ENCODE assay signal across 10 cellular contexts in genomic region chr6:31968791-31969711, GRCh38. TPM values are rescaled to one million over a fixed set of nuclear protein-coding genes. Genes with fewer than 3 reads are reported as not detected.
A peak's percentile ranks its signal among the peaks of the same experiment; 100 is the strongest.
DNase-seq lines count a peak whose midpoint lies in the region; ATAC-seq and TF ChIP-seq lines count a peak whose summit lies in the region.
"Had no signal": no experiment of that assay in that cellular context is flagged by ENCODE, and none has a peak within 500 bp of the region (broad histone marks: within the 10 kb centered on the region; RNA-seq: fewer than 3 reads in every experiment).

No MANE protein-coding gene starts in this region.

- CTCF ChIA-PET in CD4-positive, alpha-beta T cell (lab: Charles Lee) = no interaction called here

- no peaks in the 10 kb centered on the region for H3K9me3 Mint-ChIP-seq in CD4-positive, alpha-beta T cell
- no peaks in the 10 kb centered on the region for H3K9me3 Mint-ChIP-seq in activated T-helper 2 cell treated with anti-CD3 and anti-CD28 coated beads, Interferon-gamma antibody, Interleukin-2, Interleukin-4, amounts not matched to agents 10 μg/mL and 5 μg/mL and 100 μg/mL, durations not matched to agents 14 hours and 24 hours and 36 hours

- POLR2A ChIA-PET in CD4-positive, alpha-beta T cell (lab: Charles Lee) = interaction anchor here (6.7 kb wide), 1 partner anchor 11 kb away, joined by 102 read pairs; the partner anchor contains the start of genes NELFE and SKIC2

- H2BK15ac ChIP-seq in neuronal stem cell (ENCODE audit: low read length) = no peak overlapping the region

- no peaks in the 10 kb centered on the region for H3K27me3 ChIP-seq in CD4-positive, alpha-beta T cell (ENCODE audit: control insufficient read depth, insufficient read depth, low read length)
- H3K27me3 ChIP-seq in brain microvascular endothelial cell (replicated peaks) = no peaks in the 10 kb centered on the region
- no peaks in the 10 kb centered on the region for H3K27me3 ChIP-seq in neuronal stem cell (ENCODE audit: control insufficient read depth in 3 of 3, insufficient read depth in 3 of 3, low read depth in 1 of 3, low read length in 3 of 3)

- no peaks in the 10 kb centered on the region for H3K9me3 ChIP-seq in CD4-positive, alpha-beta T cell (ENCODE audit: control insufficient read depth, low read length)
- H3K9me3 ChIP-seq in neuronal stem cell (replicated peaks in 1 of 2; ENCODE audit: control insufficient read depth in 2 of 2, insufficient read depth in 1 of 2, low read depth in 1 of 2, low read length in 2 of 2) = no peaks in the 10 kb centered on the region

- H3K14ac ChIP-seq in neuronal stem cell (ENCODE audit: low read length) = no peak overlapping the region

- peaks cover 11 to 13% of the 10 kb centered on the region in 2 donors for H3K4me1 ChIP-seq in neuronal stem cell (ENCODE audit: control insufficient read depth in 2 of 2, insufficient read depth in 1 of 2, low read depth in 1 of 2, low read length in 2 of 2)

- H3K4me3 ChIP-seq in brain microvascular endothelial cell (ENCODE audit: low read depth, low read length) = no peak overlapping the region
- no peak overlapping the region for H3K4me3 ChIP-seq in neuronal stem cell (ENCODE audit: low read length in 2 of 2)

- H3K79me1 ChIP-seq in neuronal stem cell (ENCODE audit: low read depth, low read length) = peaks cover 7% of the 10 kb centered on the region

- intact Hi-C loops in CD4-positive, alpha-beta T cell (cut with DNase I, micrococcal nuclease) = no loop called here
- intact Hi-C loops in activated T-helper 2 cell treated with anti-CD3 and anti-CD28 coated beads, Interferon-gamma antibody, Interleukin-2, Interleukin-4, amounts not matched to agents 10 μg/mL and 5 μg/mL and 100 μg/mL, durations not matched to agents 14 hours and 24 hours and 36 hours (cut with micrococcal nuclease) = no loop called here

- no peak for ATAC-seq in CD4-positive, alpha-beta T cell (ENCODE audit: poor library complexity)
- no peak for ATAC-seq in HG03196 (IDR thresholded peaks at IDR 0.05; ENCODE audit: unreplicated experiment)

- peaks cover 87% of the 10 kb centered on the region for H3K36me3 Mint-ChIP-seq in CD4-positive, alpha-beta T cell (ENCODE audit: low read depth)
- H3K36me3 Mint-ChIP-seq in activated T-helper 2 cell treated with anti-CD3 and anti-CD28 coated beads, Interferon-gamma antibody, Interleukin-2, Interleukin-4, amounts not matched to agents 10 μg/mL and 5 μg/mL and 100 μg/mL, durations not matched to agents 14 hours and 24 hours and 36 hours (ENCODE audit: low read depth) = peaks cover 50% of the 10 kb centered on the region

- H3K4me3 Mint-ChIP-seq in CD4-positive, alpha-beta T cell = peak overlapping the region; percentile 49
- no peak overlapping the region for H3K4me3 Mint-ChIP-seq in activated T-helper 2 cell treated with anti-CD3 and anti-CD28 coated beads, Interferon-gamma antibody, Interleukin-2, Interleukin-4, amounts not matched to agents 10 μg/mL and 5 μg/mL and 100 μg/mL, durations not matched to agents 14 hours and 24 hours and 36 hours (ENCODE audit: low read depth)

- H4K8ac ChIP-seq in neuronal stem cell (ENCODE audit: low read depth, low read length) = no peak overlapping the region

- H3K4me2 ChIP-seq in neuronal stem cell (ENCODE audit: insufficient read depth, low read length, poor library complexity, severe bottlenecking) = no peak overlapping the region

- H2AFZ ChIP-seq in neuronal stem cell (ENCODE audit: low read length) = no peak overlapping the region
- H2AFZ ChIP-seq: parathyroid adenoma had no signal

- no peak overlapping the region for H2BK5ac ChIP-seq in neuronal stem cell (ENCODE audit: low read length)

- DNase-seq in CD4-positive, alpha-beta T cell = no peak
- DNase-seq in brain microvascular endothelial cell (no peak), neuronal stem cell (ENCODE audit: low spot score) (no peak), OCI-M1 (lab: John Stamatoyannopoulos, UW) (no peak)
- DNase-seq in activated T-helper 2 cell treated with anti-CD3 and anti-CD28 coated beads, Interferon-gamma antibody, Interleukin-2, Interleukin-4, amounts not matched to agents 10 μg/mL and 5 μg/mL and 100 μg/mL, durations not matched to agents 14 hours and 24 hours and 36 hours (ENCODE audit: low spot score) = no peak
- DNase-seq: NCI-H1092 treated with DMSO at 0.1 percent for 48 hours, NCI-H2171 had no signal

- peak overlapping the region; percentile 100 for H3K27ac Mint-ChIP-seq in CD4-positive, alpha-beta T cell
- H3K27ac Mint-ChIP-seq in activated T-helper 2 cell treated with anti-CD3 and anti-CD28 coated beads, Interferon-gamma antibody, Interleukin-2, Interleukin-4, amounts not matched to agents 10 μg/mL and 5 μg/mL and 100 μg/mL, durations not matched to agents 14 hours and 24 hours and 36 hours = no peak overlapping the region

- H2BK120ac ChIP-seq in neuronal stem cell (ENCODE audit: low read depth, low read length) = no peak overlapping the region

- peak; percentile 10 for TF ChIP-seq POLR2A in GM19193 (IDR thresholded peaks at IDR 0.05; ENCODE audit: extremely low read depth, insufficient read depth, insufficient read length)

- H3K36me3 ChIP-seq in brain microvascular endothelial cell (replicated peaks) (peaks cover 53% of the 10 kb centered on the region), neuronal stem cell (replicated peaks in 1 of 2; ENCODE audit: control insufficient read depth in 2 of 2, insufficient read depth in 2 of 2, low read length in 2 of 2) (peaks cover 42 to 71% of the 10 kb centered on the region in 2 donors)

- WGBS in neuronal stem cell (ENCODE audit: extremely low coverage in 2 of 2, insufficient read length in 2 of 2, insufficient replicate concordance in 1 of 2), 2 donors = no CpG with 5 or more reads among the region's 23 CpGs

- no peak overlapping the region for H2BK12ac ChIP-seq in neuronal stem cell (ENCODE audit: low read length)

- H3K4me1 Mint-ChIP-seq in CD4-positive, alpha-beta T cell (ENCODE audit: low read depth) = peaks cover 34% of the 10 kb centered on the region
- H3K4me1 Mint-ChIP-seq in activated T-helper 2 cell treated with anti-CD3 and anti-CD28 coated beads, Interferon-gamma antibody, Interleukin-2, Interleukin-4, amounts not matched to agents 10 μg/mL and 5 μg/mL and 100 μg/mL, durations not matched to agents 14 hours and 24 hours and 36 hours (ENCODE audit: low read depth) = peaks cover 23% of the 10 kb centered on the region

- no peak overlapping the region for H3K9ac ChIP-seq in neuronal stem cell (ENCODE audit: low read depth, low read length, poor library complexity)
- H3K9ac ChIP-seq: parathyroid adenoma had no signal

- no peak for TF ChIP-seq CTCF in CD4-positive, alpha-beta T cell (IDR thresholded peaks at IDR 0.05)
- TF ChIP-seq CTCF in brain microvascular endothelial cell (IDR thresholded peaks at IDR 0.05; ENCODE audit: low read depth, low read length, missing control alignments) = no peak

- H3K4ac ChIP-seq in neuronal stem cell (ENCODE audit: low read length) = no peak overlapping the region

- H3K18ac ChIP-seq in neuronal stem cell (ENCODE audit: low read length) = no peak overlapping the region

- no peak overlapping the region for H4K91ac ChIP-seq in neuronal stem cell (ENCODE audit: low read depth, low read length, poor library complexity)

- no peak overlapping the region for H2AK5ac ChIP-seq in neuronal stem cell (ENCODE audit: low read depth, low read length)

- no peak overlapping the region for H3K27ac ChIP-seq in CD4-positive, alpha-beta T cell (ENCODE audit: low read depth, low read length)
- H3K27ac ChIP-seq in brain microvascular endothelial cell = peak overlapping the region; percentile 3
- H3K27ac ChIP-seq in neuronal stem cell (replicated peaks; ENCODE audit: low read length) = no peak overlapping the region
- H3K27ac ChIP-seq: parathyroid adenoma had no signal

- H3K27me3 Mint-ChIP-seq in CD4-positive, alpha-beta T cell = peaks cover 6% of the 10 kb centered on the region
- no peaks in the 10 kb centered on the region for H3K27me3 Mint-ChIP-seq in activated T-helper 2 cell treated with anti-CD3 and anti-CD28 coated beads, Interferon-gamma antibody, Interleukin-2, Interleukin-4, amounts not matched to agents 10 μg/mL and 5 μg/mL and 100 μg/mL, durations not matched to agents 14 hours and 24 hours and 36 hours (ENCODE audit: low read depth)

- H3K23ac ChIP-seq in neuronal stem cell (ENCODE audit: low read depth, low read length, poor library complexity) = peak overlapping the region; percentile 34

- in situ Hi-C loops in brain microvascular endothelial cell (cut with HindIII; ENCODE audit: low pct_ligation_motif_present, low sequenced_read_pairs) = no loop called here

RNA-seq across cellular contexts. Expression of gene DXO, which starts 2.9 kb away (rescaled TPM):
- 10 to 100 TPM; 30.0 to 31.1 TPM for total RNA-seq in CD4-positive, alpha-beta T cell
- 17.0 TPM for polyA plus RNA-seq in neuronal stem cell (2013, experiment 1 of 2)
- 15.7 TPM for polyA plus RNA-seq in neuronal stem cell (2013, experiment 2 of 2)
- total RNA-seq in activated T-helper 2 cell treated with anti-CD3 and anti-CD28 coated beads, Interferon-gamma antibody, Interleukin-2, Interleukin-4, amounts not matched to agents 10 μg/mL and 5 μg/mL and 100 μg/mL, durations not matched to agents 14 hours and 24 hours and 36 hours = 15.7 and 16.6 TPM in 2 replicates

RNA-seq across cellular contexts. Expression of gene SKIC2, which starts 10.1 kb away (rescaled TPM):
- total RNA-seq in CD4-positive, alpha-beta T cell = 100 to 1,000 TPM; 133 to 141 TPM
- polyA plus RNA-seq in neuronal stem cell (2013, experiment 1 of 2) = 19.1 TPM
- 19.7 TPM for polyA plus RNA-seq in neuronal stem cell (2013, experiment 2 of 2)
- 93.7 and 99.5 TPM in 2 replicates for total RNA-seq in activated T-helper 2 cell treated with anti-CD3 and anti-CD28 coated beads, Interferon-gamma antibody, Interleukin-2, Interleukin-4, amounts not matched to agents 10 μg/mL and 5 μg/mL and 100 μg/mL, durations not matched to agents 14 hours and 24 hours and 36 hours

RNA-seq across cellular contexts. Expression of gene NELFE, which starts 10.3 kb away (rescaled TPM):
- 10 to 100 TPM; 53.8 to 58.2 TPM for total RNA-seq in CD4-positive, alpha-beta T cell
- polyA plus RNA-seq in neuronal stem cell (2013, experiment 1 of 2) = 68.9 TPM
- polyA plus RNA-seq in neuronal stem cell (2013, experiment 2 of 2) = 65.5 TPM
- 81.2 and 82.0 TPM in 2 replicates for total RNA-seq in activated T-helper 2 cell treated with anti-CD3 and anti-CD28 coated beads, Interferon-gamma antibody, Interleukin-2, Interleukin-4, amounts not matched to agents 10 μg/mL and 5 μg/mL and 100 μg/mL, durations not matched to agents 14 hours and 24 hours and 36 hours

RNA-seq across cellular contexts. Expression of gene C4A, which starts 12.8 kb away (rescaled TPM):
- 1 to 10 TPM; 4.2 TPM for total RNA-seq in CD4-positive, alpha-beta T cell
- polyA plus RNA-seq in neuronal stem cell (2013, experiment 1 of 2) = 1.1 TPM
- polyA plus RNA-seq in neuronal stem cell (2013, experiment 2 of 2) = 0.93 TPM
- total RNA-seq in activated T-helper 2 cell treated with anti-CD3 and anti-CD28 coated beads, Interferon-gamma antibody, Interleukin-2, Interleukin-4, amounts not matched to agents 10 μg/mL and 5 μg/mL and 100 μg/mL, durations not matched to agents 14 hours and 24 hours and 36 hours = 2.6 and 3.1 TPM in 2 replicates

RNA-seq across cellular contexts. Expression of gene CFB, which starts 23.2 kb away (rescaled TPM):
- 1 to 10 TPM; 1.5 to 2.2 TPM for total RNA-seq in CD4-positive, alpha-beta T cell
- polyA plus RNA-seq in neuronal stem cell (2013, experiment 1 of 2) = 0.35 TPM
- polyA plus RNA-seq in neuronal stem cell (2013, experiment 2 of 2) = 0.42 TPM
- 0.16 TPM in 1 of 2 replicates, not detected in the other for total RNA-seq in activated T-helper 2 cell treated with anti-CD3 and anti-CD28 coated beads, Interferon-gamma antibody, Interleukin-2, Interleukin-4, amounts not matched to agents 10 μg/mL and 5 μg/mL and 100 μg/mL, durations not matched to agents 14 hours and 24 hours and 36 hours
